In the genomic region with DNA sequence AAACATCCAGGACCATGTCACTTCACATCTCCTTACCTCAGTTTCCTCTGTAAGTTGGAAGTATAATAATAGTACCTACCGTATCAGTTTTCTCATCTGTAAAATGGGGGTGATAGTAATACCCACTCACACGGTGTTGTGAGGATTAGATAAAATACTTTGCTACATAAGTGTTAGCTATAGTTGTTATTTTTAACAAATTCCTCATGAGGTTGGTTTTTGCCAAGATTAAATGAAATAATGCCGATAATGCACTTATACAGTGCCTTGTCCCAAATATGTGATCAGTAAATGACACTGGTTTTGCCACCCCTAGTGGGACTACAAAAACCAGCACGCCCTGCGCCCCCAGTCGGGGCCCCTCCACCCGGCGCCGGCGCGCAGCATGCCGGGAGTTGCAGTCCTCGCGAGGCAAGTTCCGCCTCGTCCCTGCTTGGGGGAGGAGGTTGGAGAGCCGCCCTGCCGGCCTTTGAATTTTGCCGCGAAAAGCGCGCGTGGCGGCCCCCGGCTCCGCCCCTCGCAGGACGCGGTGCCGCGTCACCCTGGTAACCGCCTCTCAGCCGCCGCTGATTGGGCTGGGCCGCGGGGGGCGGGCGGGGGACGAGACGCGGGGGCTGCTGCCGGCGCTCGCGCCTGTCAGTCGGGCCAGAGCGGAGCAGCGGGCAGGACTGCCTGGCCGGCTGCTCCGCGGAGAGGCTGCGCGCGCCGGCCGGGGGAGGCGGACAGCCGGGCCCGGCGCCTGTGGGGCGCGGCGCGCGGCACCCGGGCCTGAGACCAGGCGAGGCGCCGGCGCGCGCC, we compare ENCODE assay signal across 8 cellular contexts. TPM values are rescaled to one million over a fixed set of nuclear protein-coding genes. Genes with fewer than 3 reads are reported as not detected.
DNase-seq lines count a peak whose midpoint lies in the region; ATAC-seq and TF ChIP-seq lines count a peak whose summit lies in the region.

TSS of gene FAM222A (plus strand) at position 639 of the 798 bp plus-strand sequence. CDS start 30,322 bp downstream, outside the sequence.

- in situ Hi-C loops in KBM-7 (cut with MboI; ENCODE audit: low pct_unique_long_range_greater_than_20kb, low sequenced_read_pairs), result no loop called here

- ATAC-seq in GM21723 (IDR thresholded peaks at IDR 0.05; ENCODE audit: unreplicated experiment) (peak; percentile 89), esophagus mucosa (peak; percentile 92)

- H3K27me3 ChIP-seq in muscle layer of colon (ENCODE audit: control insufficient read depth in 1 of 2, insufficient read depth in 2 of 2, low read length in 2 of 2), result peaks cover 0 to 25% of the 10 kb centered on the region in 2 donors

- H3K4me3 ChIP-seq in muscle layer of colon (ENCODE audit: low read depth in 1 of 2, low read length in 2 of 2), result peak within 1 kb of the TSS; percentile 17 to 63

- peaks cover 32% of the 10 kb centered on the region for H3K4me1 ChIP-seq in muscle layer of colon (ENCODE audit: insufficient read depth, low read length)

- no peaks in the 10 kb centered on the region for H3K9me3 ChIP-seq in muscle layer of colon (ENCODE audit: low read length)

- no peaks in the 10 kb centered on the region for H3K36me3 ChIP-seq in muscle layer of colon (ENCODE audit: insufficient read depth, low read length)

- peak; percentile 98 for DNase-seq in DMS53 treated with DMSO at 0.1 percent for 48 hours (lab: John Stamatoyannopoulos, UW; ENCODE audit: unreplicated experiment)
- DNase-seq in KBM-7, result peak; percentile 98
- DNase-seq in activated T-cell treated with anti-CD3 and anti-CD28 coated beads, Interleukin-2, amount 50 U/mL, for 48 hours, result peak; percentile 95 to 97
- peak; percentile 93 to 98 for DNase-seq in stimulated activated CD8-positive, alpha-beta memory T cell treated with anti-CD3 and anti-CD28 coated beads, Interleukin-7, amount 100 ng/mL, for 1 hour (ENCODE audit: low read depth in 2 of 2)

- no peak within 1 kb of the TSS for H3K27ac ChIP-seq in muscle layer of colon (ENCODE audit: low read depth, low read length)

- H3K9ac ChIP-seq in muscle layer of colon (ENCODE audit: low read length), result no peak within 1 kb of the TSS

TF ChIP-seq in PFSK-1, 5 proteins besides CTCF, POLR2A, EP300 and RAD21:
- TF ChIP-seq SIN3A (IDR thresholded peaks at IDR 0.05; ENCODE audit: borderline replicate concordance, insufficient read depth, low read length) (peak; percentile 100), TAF1 (IDR thresholded peaks at IDR 0.05; ENCODE audit: borderline replicate concordance, insufficient read depth, low read length) (peak; percentile 91), REST (IDR thresholded peaks at IDR 0.05; ENCODE audit: insufficient read depth in 1 of 2, low read depth in 2 of 2, low read length in 2 of 2) (no peak), POLR2AphosphoS5 (IDR thresholded peaks at IDR 0.05; ENCODE audit: low read depth, low read length) (peak; percentile 40; the same call in 1 of the 2 replicates)
TF ChIP-seq in PFSK-1: peak in this region for 3.

RNA-seq across cellular contexts. Expression of gene FAM222A, which starts in this region (rescaled TPM):
- polyA plus RNA-seq in PFSK-1 (2012; ENCODE audit: insufficient read length, low read depth), result 16.6 TPM
- 5.4 TPM for total RNA-seq in esophagus mucosa
